ENCODE assay signal across 11 cellular contexts in the genomic region with DNA sequence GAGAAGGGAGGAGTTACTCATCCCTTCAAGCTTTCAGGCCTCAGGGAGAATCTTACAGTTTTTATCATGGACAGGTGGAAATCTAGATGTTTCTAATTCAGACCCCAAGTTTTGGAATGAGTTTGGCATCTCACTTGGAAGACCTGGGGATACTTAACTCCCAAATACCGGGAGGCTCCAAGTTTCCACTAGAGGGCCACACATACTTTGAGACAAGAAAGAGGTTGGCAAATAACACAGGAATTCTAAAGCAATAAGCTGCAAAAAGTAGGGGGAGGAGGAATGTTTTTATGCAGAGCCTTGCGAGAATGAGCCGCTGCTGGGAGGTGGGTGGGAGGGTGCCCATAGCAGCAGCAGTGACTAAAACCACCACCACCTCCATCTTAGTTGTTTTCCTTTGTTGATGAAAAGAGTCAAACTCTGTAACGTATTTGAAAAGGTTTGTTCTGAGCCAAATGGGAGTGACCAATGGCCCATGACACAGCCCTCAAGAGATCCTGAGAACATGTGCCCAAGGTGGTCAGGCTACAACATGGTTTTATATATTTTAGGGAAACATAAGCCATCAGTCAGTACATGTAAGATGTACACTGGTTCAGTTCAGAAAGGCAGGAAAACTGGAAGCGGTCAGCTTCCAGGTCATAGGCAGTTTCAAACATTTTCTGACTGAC. TPM values are rescaled to one million over a fixed set of nuclear protein-coding genes. Genes with fewer than 3 reads are reported as not detected.
DNase-seq lines count a peak whose midpoint lies in the region; ATAC-seq and TF ChIP-seq lines count a peak whose summit lies in the region.
"Had no signal": no experiment of that assay in that cellular context is flagged by ENCODE, and none has a peak within 500 bp of the region (broad histone marks: within the 10 kb centered on the region; RNA-seq: fewer than 3 reads in every experiment).

No MANE protein-coding gene starts in this region.

- H2BK120ac ChIP-seq in H9 (ENCODE audit: low read depth, low read length, poor library complexity, severe bottlenecking): no peak overlapping the region

- CTCF ChIA-PET in MCF 10A (lab: Yijun Ruan, JAX): interaction anchor here (0.8 to 1.6 kb wide), 5 partner anchors 13 to 183 kb away, joined by 3 to 6 read pairs (median 3); no protein-coding TSS in a partner anchor

- no peak overlapping the region for H3K27ac ChIP-seq in H9 (ENCODE audit: insufficient read length, low read depth, low read length)

- H2AK5ac ChIP-seq in H9 (ENCODE audit: insufficient read length, low read length): no peak overlapping the region

- H3K27me3 ChIP-seq in H9 (ENCODE audit: insufficient read depth, low read length): no peaks in the 10 kb centered on the region

- H2BK20ac ChIP-seq in H9 (ENCODE audit: low read depth, low read length, poor library complexity, severe bottlenecking): no peak overlapping the region

- no peaks in the 10 kb centered on the region; the same call in 1 of the 2 replicates for H3K4me1 ChIP-seq in H9 (ENCODE audit: insufficient read depth, low read length)

- DNase-seq in A172 (ENCODE audit: low spot score) (peak; percentile 4), H9 (peak; percentile 61), MCF 10A (ENCODE audit: unreplicated experiment) (peak; percentile 39), left lobe of liver (ENCODE audit: low spot score) (no peak), GF-D8 (lab: John Stamatoyannopoulos, UW) (no peak), KG1 (lab: John Stamatoyannopoulos, UW) (no peak)
- DNase-seq: stimulated activated CD4-positive, alpha-beta T cell treated with anti-CD3 and anti-CD28 coated beads, Interleukin-12 subunit alpha, Interleukin-12 subunit beta, amount 100 ng/mL, for 4 hours had no signal

- no TSS peak for BruUV-seq in MCF 10A (replicated peaks; lab: Mats Ljungman, UMichigan)

- no peak overlapping the region for H4K8ac ChIP-seq in H9 (replicated peaks; ENCODE audit: insufficient read length, low read depth, low read length)

- intact Hi-C loops in MCF 10A (cut with micrococcal nuclease): no loop called here

- H3K23me2 ChIP-seq in H9 (ENCODE audit: insufficient read length, low read depth, low read length, poor library complexity, severe bottlenecking): no peaks in the 10 kb centered on the region

- no peaks in the 10 kb centered on the region for H3K27me3 Mint-ChIP-seq in H9 (ENCODE audit: low read depth)
- no peaks in the 10 kb centered on the region for H3K27me3 Mint-ChIP-seq in MCF 10A (ENCODE audit: insufficient read depth, unreplicated experiment)

- no peak overlapping the region for H4K91ac ChIP-seq in H9 (ENCODE audit: insufficient read length, low read depth, low read length)

- POLR2A ChIA-PET in MCF 10A (lab: Yijun Ruan, JAX): no interaction called here

- H3K4me1 Mint-ChIP-seq in H9 (peaks cover 8 to 13% of the 10 kb centered on the region in 2 experiments), MCF 10A (ENCODE audit: insufficient read depth, unreplicated experiment) (no peaks in the 10 kb centered on the region)

- no peak overlapping the region for H2BK5ac ChIP-seq in H9 (ENCODE audit: insufficient read length, low read length)

- H2BK12ac ChIP-seq in H9 (ENCODE audit: insufficient read length, low read depth, low read length): no peak overlapping the region

- H3K4me3 Mint-ChIP-seq in H9 (no peak overlapping the region), MCF 10A (ENCODE audit: unreplicated experiment) (no peak overlapping the region)

- no peaks in the 10 kb centered on the region; a peak in 1 of 7 replicates for H3K36me3 Mint-ChIP-seq in H9 (ENCODE audit: insufficient read depth in 1 of 3, low read depth in 3 of 3)
- H3K36me3 Mint-ChIP-seq in MCF 10A (ENCODE audit: insufficient read depth, unreplicated experiment): no peaks in the 10 kb centered on the region

- H3T11ph ChIP-seq in H9 (ENCODE audit: low read length): no peak overlapping the region

- no peak overlapping the region for H3K23ac ChIP-seq in H9 (ENCODE audit: insufficient read length, low read depth, low read length)

- no peak overlapping the region for H3K14ac ChIP-seq in H9 (ENCODE audit: insufficient read depth, low read length)

- no peak overlapping the region for H4K5ac ChIP-seq in H9 (ENCODE audit: insufficient read length, low read depth, low read length)

- TF ChIP-seq CTCF in H9 (conservative IDR thresholded peaks at IDR 0.05) (peak; percentile 71), MCF 10A (IDR thresholded peaks at IDR 0.05; ENCODE audit: unreplicated experiment) (no peak)

- no peaks in the 10 kb centered on the region for H3K9me3 ChIP-seq in H9 (ENCODE audit: control insufficient read depth, low read depth, low read length)

- ATAC-seq in left lobe of liver (peak; percentile 77), HG03025 (IDR thresholded peaks at IDR 0.05; ENCODE audit: low FRiP score, unreplicated experiment) (no peak), HG03521 (IDR thresholded peaks at IDR 0.05; ENCODE audit: unreplicated experiment) (no peak)
- ATAC-seq: esophagus mucosa had no signal

- H4K20me1 ChIP-seq in H9 (ENCODE audit: control insufficient read depth, insufficient read depth, insufficient read length): no peaks in the 10 kb centered on the region

- whole genome bisulfite sequencing in H9 (ENCODE audit: extremely low coverage, insufficient read length, low lambda C conversion rate): no CpG with 5 or more reads among the region's 5 CpGs

- H3K79me1 ChIP-seq in H9 (ENCODE audit: insufficient read depth, low read depth, low read length, poor library complexity, severe bottlenecking): no peaks in the 10 kb centered on the region

- H3K4me2 ChIP-seq in H9 (ENCODE audit: insufficient read depth, insufficient read length, low read length): no peak overlapping the region

- H3K4ac ChIP-seq in H9 (ENCODE audit: low read depth, low read length): no peak overlapping the region

- H2BK15ac ChIP-seq in H9 (ENCODE audit: low read depth, low read length): no peak overlapping the region

- H3K27ac Mint-ChIP-seq in H9 (peak overlapping the region in 1 of 3 experiments; percentile 35; a peak in 2 of 7 replicates), MCF 10A (ENCODE audit: low read depth, unreplicated experiment) (no peak overlapping the region)

- no peak overlapping the region for H3K9ac ChIP-seq in H9 (ENCODE audit: extremely low read depth, insufficient read length, low read length)

- H3K18ac ChIP-seq in H9 (ENCODE audit: insufficient read length, low read depth, low read length): no peak overlapping the region

- H3K56ac ChIP-seq in H9 (ENCODE audit: insufficient read length, low read depth, low read length): no peak overlapping the region

- H3K9me3 Mint-ChIP-seq in H9 (no peaks in the 10 kb centered on the region), MCF 10A (ENCODE audit: unreplicated experiment) (no peaks in the 10 kb centered on the region)

- no peak overlapping the region for H2AFZ ChIP-seq in H9 (ENCODE audit: low read length)

- H3K79me2 ChIP-seq in H9 (ENCODE audit: insufficient read depth, low read length): no peaks in the 10 kb centered on the region

RNA-seq across cellular contexts. Expression of a gene that starts 34.2 kb away (rescaled TPM):
- not detected in 2 replicates for total RNA-seq in A172 (2014; rRNA removed; shearing (Covaris generic))
- total RNA-seq in H9 (2021): 1.2 and 1.6 TPM in 2 replicates
- not detected in 2 replicates for total RNA-seq in MCF 10A (2022)
- total RNA-seq in left lobe of liver: 21.4 TPM

RNA-seq across cellular contexts. Expression of a gene that starts 54.4 kb away (rescaled TPM):
- not detected in 2 replicates for total RNA-seq in A172 (2014; rRNA removed; shearing (Covaris generic))
- not detected in 2 replicates for total RNA-seq in H9 (2021)
- not detected in 2 replicates for total RNA-seq in MCF 10A (2022)
- total RNA-seq in left lobe of liver: not detected
- total RNA-seq: Daoy, esophagus mucosa had no signal

RNA-seq across cellular contexts. Expression of a gene that starts 55.7 kb away (rescaled TPM):
- total RNA-seq in A172 (2014; rRNA removed; shearing (Covaris generic)): not detected in 2 replicates
- not detected in 2 replicates for total RNA-seq in H9 (2021)
- not detected in 2 replicates for total RNA-seq in MCF 10A (2022)
- total RNA-seq in left lobe of liver: 1.6 TPM

Comparison
In these comparisons a context has a peak if more than half of its experiments do, and no peak if none do; other contexts are left out.
1. DNase-seq: peak in A172 (single experiment), H9 (single experiment) and MCF 10A (single experiment); none in left lobe of liver (single experiment), GF-D8 (single experiment) and KG1 (single experiment).